Comparison of ENCODE assay signal across 16 cellular contexts in genomic region chr10:637221-637620, GRCh38.
"Had no signal": no experiment of that assay in that cellular context is flagged by ENCODE, and none has a peak within 500 bp of the region (broad histone marks: within the 10 kb centered on the region; RNA-seq: fewer than 3 reads in every experiment).

No MANE protein-coding gene starts in this region.

- H3K4me1 Mint-ChIP-seq: activated naive CD8-positive, alpha-beta T cell treated with anti-CD3 and anti-CD28 coated beads for 36 hours had no signal

- H3K27ac Mint-ChIP-seq: activated CD4-positive, alpha-beta memory T cell treated with anti-CD3 and anti-CD28 coated beads for 36 hours; activated naive CD8-positive, alpha-beta T cell treated with anti-CD3 and anti-CD28 coated beads for 36 hours; activated T-cell treated with anti-CD3 and anti-CD28 coated beads, Interleukin-2, amount 50 U/mL, for 72 hours; dendritic cell treated with granulocyte-macrophage colony-stimulating factor and Interleukin-4, amounts not matched to agents 40 ng/mL and 50 ng/mL, for 4 days; effector memory CD8-positive, alpha-beta T cell; stimulated activated effector memory CD8-positive, alpha-beta T cell treated with anti-CD3 and anti-CD28 coated beads, Interleukin-12 subunit alpha, Interleukin-12 subunit beta, amount 100 ng/mL, for 72 hours had no signal

- H3K9me3 Mint-ChIP-seq: activated CD4-positive, alpha-beta memory T cell treated with anti-CD3 and anti-CD28 coated beads for 36 hours; activated naive CD8-positive, alpha-beta T cell treated with anti-CD3 and anti-CD28 coated beads for 36 hours; activated T-cell treated with anti-CD3 and anti-CD28 coated beads, Interleukin-2, amount 50 U/mL, for 72 hours; dendritic cell treated with granulocyte-macrophage colony-stimulating factor and Interleukin-4, amounts not matched to agents 40 ng/mL and 50 ng/mL, for 4 days; effector memory CD8-positive, alpha-beta T cell; neural crest cell; stimulated activated effector memory CD8-positive, alpha-beta T cell treated with anti-CD3 and anti-CD28 coated beads, Interleukin-12 subunit alpha, Interleukin-12 subunit beta, amount 100 ng/mL, for 72 hours had no signal

- H3K36me3 Mint-ChIP-seq: activated CD4-positive, alpha-beta memory T cell treated with anti-CD3 and anti-CD28 coated beads for 36 hours; activated naive CD8-positive, alpha-beta T cell treated with anti-CD3 and anti-CD28 coated beads for 36 hours had no signal

- ATAC-seq: activated T-cell treated with anti-CD3 and anti-CD28 coated beads, Interleukin-2, amount 50 U/mL, for 72 hours; effector memory CD8-positive, alpha-beta T cell; left ventricle myocardium superior; stimulated activated effector memory CD8-positive, alpha-beta T cell treated with anti-CD3 and anti-CD28 coated beads, Interleukin-12 subunit alpha, Interleukin-12 subunit beta, amount 100 ng/mL, for 72 hours had no signal

- H3K27me3 ChIP-seq: thyroid gland had no signal

- H3K27ac ChIP-seq: thyroid gland had no signal

- H3K4me3 Mint-ChIP-seq: activated CD4-positive, alpha-beta memory T cell treated with anti-CD3 and anti-CD28 coated beads for 36 hours; activated naive CD8-positive, alpha-beta T cell treated with anti-CD3 and anti-CD28 coated beads for 36 hours; activated T-cell treated with anti-CD3 and anti-CD28 coated beads, Interleukin-2, amount 50 U/mL, for 72 hours; brain; dendritic cell treated with granulocyte-macrophage colony-stimulating factor and Interleukin-4, amounts not matched to agents 40 ng/mL and 50 ng/mL, for 4 days; effector memory CD8-positive, alpha-beta T cell; neural crest cell; stimulated activated effector memory CD8-positive, alpha-beta T cell treated with anti-CD3 and anti-CD28 coated beads, Interleukin-12 subunit alpha, Interleukin-12 subunit beta, amount 100 ng/mL, for 72 hours had no signal

- H3K4me3 ChIP-seq: thyroid gland had no signal

- DNase-seq: activated CD4-positive, alpha-beta memory T cell treated with anti-CD3 and anti-CD28 coated beads for 36 hours; activated naive CD8-positive, alpha-beta T cell treated with anti-CD3 and anti-CD28 coated beads for 36 hours; activated T-cell treated with anti-CD3 and anti-CD28 coated beads, Interleukin-2, amount 50 U/mL, for 72 hours; amygdala; effector memory CD8-positive, alpha-beta T cell; erythroblast; glutamatergic neuron; left ventricle myocardium superior; mesendoderm; stimulated activated CD4-positive, alpha-beta T cell treated with anti-CD3 and anti-CD28 coated beads, Interleukin-12 subunit alpha, Interleukin-12 subunit beta, amount 100 ng/mL, for 4 hours; stimulated activated CD4-positive, alpha-beta T cell treated with anti-CD3 and anti-CD28 coated beads, Interleukin-2, amount 100 ng/mL, for 24 hours had no signal
